ENCODE assay signal across 9 cellular contexts in genomic region chr7:98202367-98203195, GRCh38. TPM values are rescaled to one million over a fixed set of nuclear protein-coding genes. Genes with fewer than 3 reads are reported as not detected.
DNase-seq lines count a peak whose midpoint lies in the region; ATAC-seq lines count a peak whose summit lies in the region.
"Had no signal": no experiment of that assay in that cellular context is flagged by ENCODE, and none has a peak within 500 bp of the region (broad histone marks: within the 10 kb centered on the region; RNA-seq: fewer than 3 reads in every experiment).

No MANE protein-coding gene starts in this region.

- peak; percentile 79 to 84 for DNase-seq in AML-193 (lab: John Stamatoyannopoulos, UW)
- DNase-seq in activated CD4-positive, alpha-beta T cell treated with anti-CD3 and anti-CD28 coated beads, Interleukin-2, amount 50 U/mL, for 48 hours: peak; percentile 63 to 75
- peak; percentile 74 for DNase-seq in myocyte (ENCODE audit: low read depth)
- no peak for DNase-seq in ecto neural progenitor cell (ENCODE audit: low spot score)
- DNase-seq in iPS-NIHi11 (ENCODE audit: low spot score): no peak
- DNase-seq in occipital lobe (lab: John Stamatoyannopoulos, UW): no peak

- ATAC-seq in GM19468 (IDR thresholded peaks at IDR 0.05; ENCODE audit: extremely low read depth, unreplicated experiment): peak; percentile 93
- peak; percentile 74 for ATAC-seq in HG03558 (IDR thresholded peaks at IDR 0.05; ENCODE audit: extremely low read depth, unreplicated experiment)

RNA-seq across cellular contexts. Expression of gene BHLHA15, which starts 8.7 kb away (rescaled TPM):
- total RNA-seq in myocyte: not detected in 2 replicates
- 0.30 TPM for polyA plus RNA-seq in myocyte (2012)
- total RNA-seq in occipital lobe: 10.0 TPM
- polyA plus RNA-seq: neural cell had no signal

RNA-seq across cellular contexts. Expression of gene TECPR1, which starts 49.5 kb away (rescaled TPM):
- total RNA-seq in myocyte: 62.5 and 108 TPM in 2 replicates
- 35.7 TPM for polyA plus RNA-seq in myocyte (2012)
- 41.5 TPM for total RNA-seq in occipital lobe

Comparison
In these comparisons a context has a peak if more than half of its experiments do, and no peak if none do; other contexts are left out.
1. DNase-seq: peak in AML-193 (2 of 2), activated CD4-positive, alpha-beta T cell treated with anti-CD3 and anti-CD28 coated beads, Interleukin-2, amount 50 U/mL, for 48 hours (2 of 2) and myocyte (single experiment); none in ecto neural progenitor cell (single experiment), iPS-NIHi11 (single experiment) and occipital lobe (single experiment).
2. RNA of gene BHLHA15, which starts 8.7 kb away (total RNA-seq): 10.0 TPM in occipital lobe (single experiment); not detected in myocyte; every median in the first group is over 10 times any median in the second.